1 cellular context compared by ENCODE assay signal in genomic region chr10:62805139-62806092, GRCh38.
A peak's percentile ranks its signal among the peaks of the same experiment; 100 is the strongest.
TF ChIP-seq lines count a peak whose summit lies in the region.

No MANE protein-coding gene starts in this region.

TF ChIP-seq in HepG2, 621 proteins besides CTCF, POLR2A, EP300 and RAD21 (continued from another document and continues in another):
- no peak for TF ChIP-seq HBP1 (CRISPR knock-in tag; IDR thresholded peaks at IDR 0.05; ENCODE audit: low read depth)
- no peak for TF ChIP-seq ZNF24 (IDR thresholded peaks at IDR 0.05)
- no peak for TF ChIP-seq ATRX (CRISPR knock-in tag; IDR thresholded peaks at IDR 0.05; ENCODE audit: borderline replicate concordance)
- TF ChIP-seq ZBTB26 (CRISPR knock-in tag; IDR thresholded peaks at IDR 0.05; ENCODE audit: borderline replicate concordance) = peak; percentile 6; the same call in 1 of the 2 replicates
- TF ChIP-seq, protein P1, sequence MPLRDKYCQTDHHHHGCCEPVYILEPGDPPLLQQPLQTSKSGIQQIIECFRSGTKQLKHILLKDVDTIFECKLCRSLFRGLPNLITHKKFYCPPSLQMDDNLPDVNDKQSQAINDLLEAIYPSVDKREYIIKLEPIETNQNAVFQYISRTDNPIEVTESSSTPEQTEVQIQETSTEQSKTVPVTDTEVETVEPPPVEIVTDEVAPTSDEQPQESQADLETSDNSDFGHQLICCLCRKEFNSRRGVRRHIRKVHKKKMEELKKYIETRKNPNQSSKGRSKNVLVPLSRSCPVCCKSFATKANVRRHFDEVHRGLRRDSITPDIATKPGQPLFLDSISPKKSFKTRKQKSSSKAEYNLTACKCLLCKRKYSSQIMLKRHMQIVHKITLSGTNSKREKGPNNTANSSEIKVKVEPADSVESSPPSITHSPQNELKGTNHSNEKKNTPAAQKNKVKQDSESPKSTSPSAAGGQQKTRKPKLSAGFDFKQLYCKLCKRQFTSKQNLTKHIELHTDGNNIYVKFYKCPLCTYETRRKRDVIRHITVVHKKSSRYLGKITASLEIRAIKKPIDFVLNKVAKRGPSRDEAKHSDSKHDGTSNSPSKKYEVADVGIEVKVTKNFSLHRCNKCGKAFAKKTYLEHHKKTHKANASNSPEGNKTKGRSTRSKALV (CRISPR knock-in tag; IDR thresholded peaks at IDR 0.05) = 0 out of 2 replicates have a peak, but pooled peaks have one; percentile 70
- no peak for TF ChIP-seq ZBTB8A (CRISPR knock-in tag; IDR thresholded peaks at IDR 0.05; ENCODE audit: borderline replicate concordance, low read depth)
- TF ChIP-seq FOSL2 (CRISPR knock-in tag; IDR thresholded peaks at IDR 0.05) = no peak
- no peak for TF ChIP-seq XBP1 (CRISPR knock-in tag; IDR thresholded peaks at IDR 0.05)
- TF ChIP-seq NCOA5 (CRISPR knock-in tag; IDR thresholded peaks at IDR 0.05) = no peak
- TF ChIP-seq ZNF713 (CRISPR knock-in tag; IDR thresholded peaks at IDR 0.05) = no peak
- TF ChIP-seq, protein P2, sequence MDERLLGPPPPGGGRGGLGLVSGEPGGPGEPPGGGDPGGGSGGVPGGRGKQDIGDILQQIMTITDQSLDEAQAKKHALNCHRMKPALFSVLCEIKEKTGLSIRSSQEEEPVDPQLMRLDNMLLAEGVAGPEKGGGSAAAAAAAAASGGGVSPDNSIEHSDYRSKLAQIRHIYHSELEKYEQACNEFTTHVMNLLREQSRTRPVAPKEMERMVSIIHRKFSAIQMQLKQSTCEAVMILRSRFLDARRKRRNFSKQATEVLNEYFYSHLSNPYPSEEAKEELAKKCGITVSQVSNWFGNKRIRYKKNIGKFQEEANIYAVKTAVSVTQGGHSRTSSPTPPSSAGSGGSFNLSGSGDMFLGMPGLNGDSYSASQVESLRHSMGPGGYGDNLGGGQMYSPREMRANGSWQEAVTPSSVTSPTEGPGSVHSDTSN (CRISPR knock-in tag; IDR thresholded peaks at IDR 0.05) = no peak
- TF ChIP-seq CBFB (CRISPR knock-in tag; IDR thresholded peaks at IDR 0.05) = no peak
- no peak for TF ChIP-seq HOMEZ (CRISPR knock-in tag; IDR thresholded peaks at IDR 0.05; ENCODE audit: low read depth)
- TF ChIP-seq ZBTB14 (CRISPR knock-in tag; IDR thresholded peaks at IDR 0.05) = no peak
- TF ChIP-seq, protein P3, sequence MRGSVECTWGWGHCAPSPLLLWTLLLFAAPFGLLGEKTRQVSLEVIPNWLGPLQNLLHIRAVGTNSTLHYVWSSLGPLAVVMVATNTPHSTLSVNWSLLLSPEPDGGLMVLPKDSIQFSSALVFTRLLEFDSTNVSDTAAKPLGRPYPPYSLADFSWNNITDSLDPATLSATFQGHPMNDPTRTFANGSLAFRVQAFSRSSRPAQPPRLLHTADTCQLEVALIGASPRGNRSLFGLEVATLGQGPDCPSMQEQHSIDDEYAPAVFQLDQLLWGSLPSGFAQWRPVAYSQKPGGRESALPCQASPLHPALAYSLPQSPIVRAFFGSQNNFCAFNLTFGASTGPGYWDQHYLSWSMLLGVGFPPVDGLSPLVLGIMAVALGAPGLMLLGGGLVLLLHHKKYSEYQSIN (CRISPR knock-in tag; IDR thresholded peaks at IDR 0.05; ENCODE audit: borderline replicate concordance) = no peak
- TF ChIP-seq MIXL1 (CRISPR knock-in tag; IDR thresholded peaks at IDR 0.05) = no peak
- no peak for TF ChIP-seq SNAPC5 (CRISPR knock-in tag; IDR thresholded peaks at IDR 0.05; ENCODE audit: borderline replicate concordance)
- no peak for TF ChIP-seq LCORL (IDR thresholded peaks at IDR 0.05)
- no peak for TF ChIP-seq LCORL (CRISPR knock-in tag; IDR thresholded peaks at IDR 0.05)
- TF ChIP-seq ZNF850 (CRISPR knock-in tag; conservative IDR thresholded peaks at IDR 0.05) = no peak
- no peak for TF ChIP-seq ZNF792 (CRISPR knock-in tag; IDR thresholded peaks at IDR 0.05)
- TF ChIP-seq, protein P4, sequence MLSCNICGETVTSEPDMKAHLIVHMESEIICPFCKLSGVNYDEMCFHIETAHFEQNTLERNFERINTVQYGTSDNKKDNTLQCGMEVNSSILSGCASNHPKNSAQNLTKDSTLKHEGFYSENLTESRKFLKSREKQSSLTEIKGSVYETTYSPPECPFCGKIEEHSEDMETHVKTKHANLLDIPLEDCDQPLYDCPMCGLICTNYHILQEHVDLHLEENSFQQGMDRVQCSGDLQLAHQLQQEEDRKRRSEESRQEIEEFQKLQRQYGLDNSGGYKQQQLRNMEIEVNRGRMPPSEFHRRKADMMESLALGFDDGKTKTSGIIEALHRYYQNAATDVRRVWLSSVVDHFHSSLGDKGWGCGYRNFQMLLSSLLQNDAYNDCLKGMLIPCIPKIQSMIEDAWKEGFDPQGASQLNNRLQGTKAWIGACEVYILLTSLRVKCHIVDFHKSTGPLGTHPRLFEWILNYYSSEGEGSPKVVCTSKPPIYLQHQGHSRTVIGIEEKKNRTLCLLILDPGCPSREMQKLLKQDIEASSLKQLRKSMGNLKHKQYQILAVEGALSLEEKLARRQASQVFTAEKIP (CRISPR knock-in tag; IDR thresholded peaks at IDR 0.05; ENCODE audit: borderline replicate concordance) = no peak
- TF ChIP-seq JUN (CRISPR knock-in tag; IDR thresholded peaks at IDR 0.05) = no peak
- no peak for TF ChIP-seq RFX1 (IDR thresholded peaks at IDR 0.05)
- TF ChIP-seq ZNF670 (CRISPR knock-in tag; IDR thresholded peaks at IDR 0.05; ENCODE audit: borderline replicate concordance) = no peak
- no peak for TF ChIP-seq ZSCAN12 (CRISPR knock-in tag; IDR thresholded peaks at IDR 0.05)
- no peak for TF ChIP-seq ZNF737 (CRISPR knock-in tag; IDR thresholded peaks at IDR 0.05; ENCODE audit: borderline replicate concordance)
- TF ChIP-seq SALL1 (CRISPR knock-in tag; IDR thresholded peaks at IDR 0.05) = no peak; the same call in 1 of the 2 replicates
- peak; percentile 78; the same call in 1 of the 2 replicates for TF ChIP-seq ZNF234 (CRISPR knock-in tag; conservative IDR thresholded peaks at IDR 0.05)
- no peak for TF ChIP-seq ARNT (IDR thresholded peaks at IDR 0.05)
- TF ChIP-seq ZNF18 (CRISPR knock-in tag; IDR thresholded peaks at IDR 0.05; ENCODE audit: insufficient replicate concordance) = no peak
- TF ChIP-seq, protein P5, sequence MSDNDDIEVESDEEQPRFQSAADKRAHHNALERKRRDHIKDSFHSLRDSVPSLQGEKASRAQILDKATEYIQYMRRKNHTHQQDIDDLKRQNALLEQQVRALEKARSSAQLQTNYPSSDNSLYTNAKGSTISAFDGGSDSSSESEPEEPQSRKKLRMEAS (IDR thresholded peaks at IDR 0.05) = no peak; the same call in 1 of the 2 replicates
- no peak for TF ChIP-seq KLF9 (CRISPR knock-in tag; IDR thresholded peaks at IDR 0.05; ENCODE audit: low read depth)
- TF ChIP-seq ZNF678 (CRISPR knock-in tag; IDR thresholded peaks at IDR 0.05) = no peak
- no peak for TF ChIP-seq SIN3A (IDR thresholded peaks at IDR 0.05; ENCODE audit: borderline replicate concordance, low read depth, low read length)
- TF ChIP-seq POLR2AphosphoS2 (IDR thresholded peaks at IDR 0.05; ENCODE audit: low read depth, low read length) = no peak
- no peak for TF ChIP-seq ZNF605 (CRISPR knock-in tag; IDR thresholded peaks at IDR 0.05)
- TF ChIP-seq ZNF780A (CRISPR knock-in tag; IDR thresholded peaks at IDR 0.05) = no peak
- TF ChIP-seq, protein P6, sequence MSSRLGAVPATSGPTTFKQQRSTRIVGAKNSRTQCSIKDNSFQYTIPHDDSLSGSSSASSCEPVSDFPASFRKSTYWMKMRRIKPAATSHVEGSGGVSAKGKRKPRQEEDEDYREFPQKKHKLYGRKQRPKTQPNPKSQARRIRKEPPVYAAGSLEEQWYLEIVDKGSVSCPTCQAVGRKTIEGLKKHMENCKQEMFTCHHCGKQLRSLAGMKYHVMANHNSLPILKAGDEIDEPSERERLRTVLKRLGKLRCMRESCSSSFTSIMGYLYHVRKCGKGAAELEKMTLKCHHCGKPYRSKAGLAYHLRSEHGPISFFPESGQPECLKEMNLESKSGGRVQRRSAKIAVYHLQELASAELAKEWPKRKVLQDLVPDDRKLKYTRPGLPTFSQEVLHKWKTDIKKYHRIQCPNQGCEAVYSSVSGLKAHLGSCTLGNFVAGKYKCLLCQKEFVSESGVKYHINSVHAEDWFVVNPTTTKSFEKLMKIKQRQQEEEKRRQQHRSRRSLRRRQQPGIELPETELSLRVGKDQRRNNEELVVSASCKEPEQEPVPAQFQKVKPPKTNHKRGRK (CRISPR knock-in tag; IDR thresholded peaks at IDR 0.05) = no peak
- TF ChIP-seq TBX2 (CRISPR knock-in tag; IDR thresholded peaks at IDR 0.05; ENCODE audit: borderline replicate concordance) = peak; percentile 59
- no peak for TF ChIP-seq ZNF556 (CRISPR knock-in tag; IDR thresholded peaks at IDR 0.05; ENCODE audit: borderline replicate concordance)
- no peak for TF ChIP-seq KLF12 (CRISPR knock-in tag; IDR thresholded peaks at IDR 0.05; ENCODE audit: borderline replicate concordance)
- no peak for TF ChIP-seq ZNF749 (CRISPR knock-in tag; IDR thresholded peaks at IDR 0.05; ENCODE audit: borderline replicate concordance)
- TF ChIP-seq ZSCAN25 (CRISPR knock-in tag; IDR thresholded peaks at IDR 0.05) = no peak
- no peak for TF ChIP-seq ZNF878 (CRISPR knock-in tag; IDR thresholded peaks at IDR 0.05)
- TF ChIP-seq PHF5A (CRISPR knock-in tag; IDR thresholded peaks at IDR 0.05; ENCODE audit: low read depth, unreplicated experiment) = no peak
- no peak for TF ChIP-seq MAFF (IDR thresholded peaks at IDR 0.05; ENCODE audit: low read depth, low read length)
- no peak for TF ChIP-seq CREM (IDR thresholded peaks at IDR 0.05)
- TF ChIP-seq CREM (CRISPR knock-in tag; IDR thresholded peaks at IDR 0.05) = no peak
- TF ChIP-seq ZKSCAN1 (IDR thresholded peaks at IDR 0.05; ENCODE audit: low read length) = no peak
